1 cellular context compared by ENCODE assay signal in the genomic region with DNA sequence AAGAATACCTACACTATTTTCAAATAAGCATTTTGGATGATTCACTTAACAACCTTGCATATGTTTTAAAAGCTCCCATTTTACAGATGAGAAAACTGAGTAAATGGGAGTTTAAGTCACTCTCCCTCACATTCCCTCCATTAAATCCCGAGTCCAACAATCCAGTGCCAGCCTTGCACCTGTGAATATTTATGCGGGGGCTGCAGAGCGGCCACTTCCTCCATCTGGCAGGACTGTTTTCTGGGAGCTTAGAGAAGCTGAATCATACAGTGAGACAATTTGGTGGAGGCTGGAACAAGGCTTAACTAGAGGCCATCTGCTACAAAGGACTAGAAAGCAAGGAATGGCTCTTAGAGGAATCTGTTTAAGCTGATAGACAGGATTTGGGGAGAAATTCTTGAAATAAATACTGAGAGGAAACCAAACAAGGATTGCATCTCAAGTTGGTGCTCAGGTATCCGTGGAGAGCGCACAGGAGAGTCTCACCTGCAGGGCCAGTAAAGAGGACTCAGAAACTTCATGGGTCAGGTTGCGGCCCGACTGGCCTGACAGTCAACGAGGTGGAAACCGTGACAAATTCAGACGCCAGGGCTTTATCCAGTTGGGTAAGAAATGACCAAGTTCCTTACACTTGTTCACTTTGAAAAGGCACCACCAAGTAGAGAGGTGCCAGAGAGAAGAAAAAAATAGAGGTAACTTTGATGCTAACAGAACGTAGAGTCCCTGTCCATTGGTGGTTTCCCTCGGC.
TF ChIP-seq lines count a peak whose summit lies in the region.

No MANE protein-coding gene starts in this region.

TF ChIP-seq in GM23338, 12 proteins besides CTCF, POLR2A, EP300 and RAD21 (continued from another document):
- TF ChIP-seq, protein P1, sequence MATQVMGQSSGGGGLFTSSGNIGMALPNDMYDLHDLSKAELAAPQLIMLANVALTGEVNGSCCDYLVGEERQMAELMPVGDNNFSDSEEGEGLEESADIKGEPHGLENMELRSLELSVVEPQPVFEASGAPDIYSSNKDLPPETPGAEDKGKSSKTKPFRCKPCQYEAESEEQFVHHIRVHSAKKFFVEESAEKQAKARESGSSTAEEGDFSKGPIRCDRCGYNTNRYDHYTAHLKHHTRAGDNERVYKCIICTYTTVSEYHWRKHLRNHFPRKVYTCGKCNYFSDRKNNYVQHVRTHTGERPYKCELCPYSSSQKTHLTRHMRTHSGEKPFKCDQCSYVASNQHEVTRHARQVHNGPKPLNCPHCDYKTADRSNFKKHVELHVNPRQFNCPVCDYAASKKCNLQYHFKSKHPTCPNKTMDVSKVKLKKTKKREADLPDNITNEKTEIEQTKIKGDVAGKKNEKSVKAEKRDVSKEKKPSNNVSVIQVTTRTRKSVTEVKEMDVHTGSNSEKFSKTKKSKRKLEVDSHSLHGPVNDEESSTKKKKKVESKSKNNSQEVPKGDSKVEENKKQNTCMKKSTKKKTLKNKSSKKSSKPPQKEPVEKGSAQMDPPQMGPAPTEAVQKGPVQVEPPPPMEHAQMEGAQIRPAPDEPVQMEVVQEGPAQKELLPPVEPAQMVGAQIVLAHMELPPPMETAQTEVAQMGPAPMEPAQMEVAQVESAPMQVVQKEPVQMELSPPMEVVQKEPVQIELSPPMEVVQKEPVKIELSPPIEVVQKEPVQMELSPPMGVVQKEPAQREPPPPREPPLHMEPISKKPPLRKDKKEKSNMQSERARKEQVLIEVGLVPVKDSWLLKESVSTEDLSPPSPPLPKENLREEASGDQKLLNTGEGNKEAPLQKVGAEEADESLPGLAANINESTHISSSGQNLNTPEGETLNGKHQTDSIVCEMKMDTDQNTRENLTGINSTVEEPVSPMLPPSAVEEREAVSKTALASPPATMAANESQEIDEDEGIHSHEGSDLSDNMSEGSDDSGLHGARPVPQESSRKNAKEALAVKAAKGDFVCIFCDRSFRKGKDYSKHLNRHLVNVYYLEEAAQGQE (IDR thresholded peaks at IDR 0.05; ENCODE audit: unreplicated experiment) = no peak
- TF ChIP-seq ZNF114 (CRISPR knock-in tag; IDR thresholded peaks at IDR 0.05) (no peak), EZH2 (IDR thresholded peaks at IDR 0.05; ENCODE audit: low read depth, unreplicated experiment) (no peak)
- TF ChIP-seq, protein P2, sequence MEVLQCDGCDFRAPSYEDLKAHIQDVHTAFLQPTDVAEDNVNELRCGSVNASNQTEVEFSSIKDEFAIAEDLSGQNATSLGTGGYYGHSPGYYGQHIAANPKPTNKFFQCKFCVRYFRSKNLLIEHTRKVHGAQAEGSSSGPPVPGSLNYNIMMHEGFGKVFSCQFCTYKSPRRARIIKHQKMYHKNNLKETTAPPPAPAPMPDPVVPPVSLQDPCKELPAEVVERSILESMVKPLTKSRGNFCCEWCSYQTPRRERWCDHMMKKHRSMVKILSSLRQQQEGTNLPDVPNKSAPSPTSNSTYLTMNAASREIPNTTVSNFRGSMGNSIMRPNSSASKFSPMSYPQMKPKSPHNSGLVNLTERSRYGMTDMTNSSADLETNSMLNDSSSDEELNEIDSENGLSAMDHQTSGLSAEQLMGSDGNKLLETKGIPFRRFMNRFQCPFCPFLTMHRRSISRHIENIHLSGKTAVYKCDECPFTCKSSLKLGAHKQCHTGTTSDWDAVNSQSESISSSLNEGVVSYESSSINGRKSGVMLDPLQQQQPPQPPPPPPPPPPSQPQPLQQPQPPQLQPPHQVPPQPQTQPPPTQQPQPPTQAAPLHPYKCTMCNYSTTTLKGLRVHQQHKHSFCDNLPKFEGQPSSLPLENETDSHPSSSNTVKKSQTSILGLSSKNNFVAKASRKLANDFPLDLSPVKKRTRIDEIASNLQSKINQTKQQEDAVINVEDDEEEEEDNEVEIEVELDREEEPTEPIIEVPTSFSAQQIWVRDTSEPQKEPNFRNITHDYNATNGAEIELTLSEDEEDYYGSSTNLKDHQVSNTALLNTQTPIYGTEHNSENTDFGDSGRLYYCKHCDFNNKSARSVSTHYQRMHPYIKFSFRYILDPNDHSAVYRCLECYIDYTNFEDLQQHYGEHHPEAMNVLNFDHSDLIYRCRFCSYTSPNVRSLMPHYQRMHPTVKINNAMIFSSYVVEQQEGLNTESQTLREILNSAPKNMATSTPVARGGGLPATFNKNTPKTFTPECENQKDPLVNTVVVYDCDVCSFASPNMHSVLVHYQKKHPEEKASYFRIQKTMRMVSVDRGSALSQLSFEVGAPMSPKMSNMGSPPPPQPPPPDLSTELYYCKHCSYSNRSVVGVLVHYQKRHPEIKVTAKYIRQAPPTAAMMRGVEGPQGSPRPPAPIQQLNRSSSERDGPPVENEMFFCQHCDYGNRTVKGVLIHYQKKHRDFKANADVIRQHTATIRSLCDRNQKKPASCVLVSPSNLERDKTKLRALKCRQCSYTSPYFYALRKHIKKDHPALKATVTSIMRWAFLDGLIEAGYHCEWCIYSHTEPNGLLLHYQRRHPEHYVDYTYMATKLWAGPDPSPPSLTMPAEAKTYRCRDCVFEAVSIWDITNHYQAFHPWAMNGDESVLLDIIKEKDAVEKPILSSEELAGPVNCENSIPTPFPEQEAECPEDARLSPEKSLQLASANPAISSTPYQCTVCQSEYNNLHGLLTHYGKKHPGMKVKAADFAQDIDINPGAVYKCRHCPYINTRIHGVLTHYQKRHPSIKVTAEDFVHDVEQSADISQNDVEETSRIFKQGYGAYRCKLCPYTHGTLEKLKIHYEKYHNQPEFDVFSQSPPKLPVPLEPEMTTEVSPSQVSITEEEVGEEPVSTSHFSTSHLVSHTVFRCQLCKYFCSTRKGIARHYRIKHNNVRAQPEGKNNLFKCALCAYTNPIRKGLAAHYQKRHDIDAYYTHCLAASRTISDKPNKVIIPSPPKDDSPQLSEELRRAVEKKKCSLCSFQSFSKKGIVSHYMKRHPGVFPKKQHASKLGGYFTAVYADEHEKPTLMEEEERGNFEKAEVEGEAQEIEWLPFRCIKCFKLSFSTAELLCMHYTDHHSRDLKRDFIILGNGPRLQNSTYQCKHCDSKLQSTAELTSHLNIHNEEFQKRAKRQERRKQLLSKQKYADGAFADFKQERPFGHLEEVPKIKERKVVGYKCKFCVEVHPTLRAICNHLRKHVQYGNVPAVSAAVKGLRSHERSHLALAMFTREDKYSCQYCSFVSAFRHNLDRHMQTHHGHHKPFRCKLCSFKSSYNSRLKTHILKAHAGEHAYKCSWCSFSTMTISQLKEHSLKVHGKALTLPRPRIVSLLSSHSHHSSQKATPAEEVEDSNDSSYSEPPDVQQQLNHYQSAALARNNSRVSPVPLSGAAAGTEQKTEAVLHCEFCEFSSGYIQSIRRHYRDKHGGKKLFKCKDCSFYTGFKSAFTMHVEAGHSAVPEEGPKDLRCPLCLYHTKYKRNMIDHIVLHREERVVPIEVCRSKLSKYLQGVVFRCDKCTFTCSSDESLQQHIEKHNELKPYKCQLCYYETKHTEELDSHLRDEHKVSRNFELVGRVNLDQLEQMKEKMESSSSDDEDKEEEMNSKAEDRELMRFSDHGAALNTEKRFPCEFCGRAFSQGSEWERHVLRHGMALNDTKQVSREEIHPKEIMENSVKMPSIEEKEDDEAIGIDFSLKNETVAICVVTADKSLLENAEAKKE (CRISPR knock-in tag; IDR thresholded peaks at IDR 0.05) = no peak
